In the genomic region with DNA sequence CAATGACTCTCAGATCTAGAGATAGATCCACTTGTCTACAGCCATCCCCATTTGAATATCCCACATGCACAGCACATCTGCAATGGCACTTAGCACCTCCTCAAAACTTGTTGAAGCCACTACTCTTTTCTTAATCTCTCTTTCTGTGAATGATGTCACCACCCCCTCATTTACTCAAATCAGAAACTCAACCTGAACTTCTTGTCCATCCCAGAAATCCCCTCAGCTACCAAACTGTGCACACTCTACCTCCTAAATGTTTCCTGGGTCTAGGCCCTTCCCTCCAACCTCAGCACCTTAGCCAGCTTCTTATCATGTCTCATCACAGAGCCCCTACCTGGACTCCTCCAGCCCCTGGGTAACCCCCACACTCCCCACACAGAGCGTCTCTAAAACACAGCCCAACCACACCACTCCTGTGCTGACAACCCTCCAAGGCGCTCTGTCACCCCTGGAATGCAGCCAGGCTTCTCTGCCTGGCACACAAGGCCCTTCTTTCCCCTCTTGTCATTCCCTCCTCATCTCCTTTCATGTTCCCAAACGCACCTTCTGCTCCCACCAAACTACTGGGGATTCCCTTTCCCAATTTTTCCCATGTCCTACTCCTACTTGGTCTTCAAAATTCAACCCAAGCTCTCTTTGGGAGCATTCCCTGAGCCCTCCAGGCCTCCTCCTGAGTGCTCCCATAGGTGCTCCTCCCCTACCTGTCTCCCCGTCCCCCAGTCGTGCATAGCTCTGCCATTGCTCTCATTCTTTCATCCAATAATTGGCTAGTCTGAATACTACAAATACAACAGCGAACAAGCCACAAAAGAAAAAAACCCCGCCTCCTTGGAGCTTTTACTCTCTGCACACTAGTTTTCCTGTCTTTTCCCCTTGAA, we compare ENCODE assay signal across 13 cellular contexts. TPM values are rescaled to one million over a fixed set of nuclear protein-coding genes. Genes with fewer than 3 reads are reported as not detected.
DNase-seq lines count a peak whose midpoint lies in the region; ATAC-seq, FAIRE-seq and TF ChIP-seq lines count a peak whose summit lies in the region.
"Had no signal": no experiment of that assay in that cellular context is flagged by ENCODE, and none has a peak within 500 bp of the region (broad histone marks: within the 10 kb centered on the region; RNA-seq: fewer than 3 reads in every experiment).

No MANE protein-coding gene starts in this region.

- no peaks in the 10 kb centered on the region for H3K79me2 ChIP-seq in GM12878 (ENCODE audit: control insufficient read depth, insufficient read depth, low read length)
- H3K79me2 ChIP-seq: parathyroid adenoma had no signal

- no peak overlapping the region for H3K4me3 ChIP-seq in GM12878
- H3K4me3 ChIP-seq: stomach had no signal

- no TSS peak for BruUV-seq in GM12878 (replicated peaks; lab: Mats Ljungman, UMichigan)

- in situ Hi-C loops in GM12878 (cut with MboI): no loop called here

- RAD21 ChIA-PET in GM12878 (lab: Charles Lee; ENCODE audit: unreplicated experiment): interaction anchor here (0.6 to 3.1 kb wide), 15 partner anchors 8 to 124 kb away, joined by 3 to 25 read pairs (median 3); no protein-coding TSS in a partner anchor

- SMC1A ChIA-PET in GM12878 (lab: Charles Lee; ENCODE audit: uncharacterized antibody, unreplicated experiment): interaction anchor here (0.6 to 9.9 kb wide), 16 partner anchors 9 to 113 kb away, joined by 3 to 98 read pairs (median 4); no protein-coding TSS in a partner anchor

- peaks cover 35% of the 10 kb centered on the region for H3K4me1 ChIP-seq in GM12878 (ENCODE audit: control insufficient read depth, insufficient read depth, low read length)
- H3K4me1 ChIP-seq: parathyroid adenoma had no signal

- no peak for TF ChIP-seq RAD21 in GM12878 (IDR thresholded peaks at IDR 0.05; ENCODE audit: insufficient read depth, low read depth, low read length)

- no peak overlapping the region; the same call in 1 of the 2 replicates for H3K9ac ChIP-seq in GM12878 (ENCODE audit: control insufficient read depth, insufficient read depth, low read length)
- H3K9ac ChIP-seq: parathyroid adenoma had no signal

- peak; percentile 60 for ATAC-seq in GM19035 (IDR thresholded peaks at IDR 0.05; ENCODE audit: unreplicated experiment)
- peak; percentile 57 for ATAC-seq in HG02870 (IDR thresholded peaks at IDR 0.05; ENCODE audit: unreplicated experiment)
- ATAC-seq in GM12878: peak; percentile 85
- ATAC-seq in GM19467 (IDR thresholded peaks at IDR 0.05; ENCODE audit: unreplicated experiment): no peak

- WGBS in GM12878 (ENCODE audit: insufficient coverage, insufficient replicate concordance, low lambda C conversion rate, missing lambda C conversion rate): 42% methylated on average over 7 of the region's 7 CpGs

- no peak for TF ChIP-seq POLR2A in GM12878 (IDR thresholded peaks at IDR 0.05; ENCODE audit: low read depth, low read length)

- peak overlapping the region; percentile 41 for H3K4me2 ChIP-seq in GM12878 (ENCODE audit: control insufficient read depth, insufficient read depth)

- H2AFZ ChIP-seq in GM12878 (ENCODE audit: control insufficient read depth, low read depth, low read length): peak overlapping the region; percentile 62
- H2AFZ ChIP-seq: parathyroid adenoma had no signal

- H4K20me1 ChIP-seq in GM12878 (ENCODE audit: control insufficient read depth, insufficient read depth): no peaks in the 10 kb centered on the region

- POLR2A ChIA-PET in GM12878 (lab: Charles Lee): interaction anchor here (0.6 to 3.0 kb wide), 10 partner anchors 8 to 84 kb away, joined by 3 to 19 read pairs (median 4); no protein-coding TSS in a partner anchor

- TF ChIP-seq EP300 in GM12878 (IDR thresholded peaks at IDR 0.05; ENCODE audit: borderline replicate concordance in 1 of 2, control insufficient read depth in 1 of 2, low read depth in 2 of 2, low read length in 2 of 2): peak in 1 of 2 experiments; percentile 84; a peak in 3 of 4 replicates

- CTCF ChIA-PET in GM12878 (lab: Yijun Ruan, JAX): interaction anchor here (1.0 to 2.5 kb wide), 13 partner anchors 8 to 126 kb away, joined by 3 to 12 read pairs (median 4); no protein-coding TSS in a partner anchor

- H3K36me3 ChIP-seq in GM12878 (ENCODE audit: control insufficient read depth in 2 of 2, insufficient read depth in 2 of 2, low read length in 1 of 2): no peaks in the 10 kb centered on the region
- H3K36me3 ChIP-seq: stomach had no signal

- DNase-seq in NCI-H2029 treated with DMSO at 0.1 percent for 48 hours (lab: John Stamatoyannopoulos, UW) (peak; percentile 6), NCI-H2029 (lab: John Stamatoyannopoulos, UW) (no peak), GM12878 (ENCODE audit: low read depth, low spot score) (peak; percentile 68), ureter (ENCODE audit: low spot score) (no peak), AG08396 (ENCODE audit: low spot score) (no peak)
- DNase-seq: COR-L47, H9, stomach had no signal

- H3K9me3 ChIP-seq in GM12878 (replicated peaks; ENCODE audit: control insufficient read depth, insufficient read depth, low read length): no peaks in the 10 kb centered on the region; the same call in 2 of the 3 replicates
- H3K9me3 ChIP-seq: stomach had no signal

- peak; percentile 59 for FAIRE-seq in GM12878 (lab: Jason Lieb, UNC)

- no peak for TF ChIP-seq CTCF in GM12878 (IDR thresholded peaks at IDR 0.05 in 2 of 3, conservative IDR thresholded peaks at IDR 0.05 in 1 of 3; ENCODE audit: control insufficient read depth in 2 of 3, extremely low read depth in 1 of 3, insufficient read depth in 1 of 3, low read depth in 3 of 3, low read length in 3 of 3)

- intact Hi-C loops in GM12878 (cut with micrococcal nuclease; ENCODE audit: unreplicated experiment): no loop called here

- H3K27ac ChIP-seq in GM12878 (ENCODE audit: control insufficient read depth, insufficient read depth): peak overlapping the region; percentile 51
- H3K27ac ChIP-seq: 22Rv1, parathyroid adenoma, stomach had no signal

- H3K27me3 ChIP-seq in GM12878 (replicated peaks in 1 of 2; ENCODE audit: control insufficient read depth in 2 of 2, insufficient read depth in 2 of 2, low read length in 1 of 2): no peaks in the 10 kb centered on the region
- H3K27me3 ChIP-seq: stomach had no signal

TF ChIP-seq in GM12878, 131 proteins besides CTCF, POLR2A, EP300 and RAD21 (continues in another document):
- TF ChIP-seq ZSCAN29 (IDR thresholded peaks at IDR 0.05) (no peak), JUND (IDR thresholded peaks at IDR 0.05; ENCODE audit: low read depth, low read length) (peak; percentile 50; the same call in 1 of the 2 replicates), STAT1 (conservative IDR thresholded peaks at IDR 0.05) (no peak), KAT2A (conservative IDR thresholded peaks at IDR 0.05; ENCODE audit: control insufficient read depth, low read depth, low read length) (no peak), MTA3 (IDR thresholded peaks at IDR 0.05; ENCODE audit: borderline replicate concordance, low read length) (0 out of 2 replicates have a peak, but pooled peaks have one; percentile 42), NFYA (IDR thresholded peaks at IDR 0.05; ENCODE audit: borderline replicate concordance, low read depth, low read length) (no peak), RFX5 (IDR thresholded peaks at IDR 0.05; ENCODE audit: low read depth, low read length) (no peak), CHD4 (IDR thresholded peaks at IDR 0.05) (no peak), SMAD5 (IDR thresholded peaks at IDR 0.05; ENCODE audit: low read depth) (no peak), ZNF384 (IDR thresholded peaks at IDR 0.05; ENCODE audit: borderline replicate concordance, low read depth, low read length) (no peak), CREB1 (IDR thresholded peaks at IDR 0.05; ENCODE audit: low read depth) (peak; percentile 56; the same call in 1 of the 2 replicates), KLF5 (IDR thresholded peaks at IDR 0.05; ENCODE audit: partially characterized antibody) (no peak), TCF12 (IDR thresholded peaks at IDR 0.05; ENCODE audit: low read depth, low read length) (no peak), IRF4 (IDR thresholded peaks at IDR 0.05; ENCODE audit: low read depth, low read length) (peak; percentile 76; the same call in 1 of the 2 replicates), CHD1 (IDR thresholded peaks at IDR 0.05; ENCODE audit: low read depth, low read length) (no peak), TARDBP (IDR thresholded peaks at IDR 0.05; ENCODE audit: borderline replicate concordance) (no peak), FOXK2 (IDR thresholded peaks at IDR 0.05) (no peak)
- TF ChIP-seq, protein P1, sequence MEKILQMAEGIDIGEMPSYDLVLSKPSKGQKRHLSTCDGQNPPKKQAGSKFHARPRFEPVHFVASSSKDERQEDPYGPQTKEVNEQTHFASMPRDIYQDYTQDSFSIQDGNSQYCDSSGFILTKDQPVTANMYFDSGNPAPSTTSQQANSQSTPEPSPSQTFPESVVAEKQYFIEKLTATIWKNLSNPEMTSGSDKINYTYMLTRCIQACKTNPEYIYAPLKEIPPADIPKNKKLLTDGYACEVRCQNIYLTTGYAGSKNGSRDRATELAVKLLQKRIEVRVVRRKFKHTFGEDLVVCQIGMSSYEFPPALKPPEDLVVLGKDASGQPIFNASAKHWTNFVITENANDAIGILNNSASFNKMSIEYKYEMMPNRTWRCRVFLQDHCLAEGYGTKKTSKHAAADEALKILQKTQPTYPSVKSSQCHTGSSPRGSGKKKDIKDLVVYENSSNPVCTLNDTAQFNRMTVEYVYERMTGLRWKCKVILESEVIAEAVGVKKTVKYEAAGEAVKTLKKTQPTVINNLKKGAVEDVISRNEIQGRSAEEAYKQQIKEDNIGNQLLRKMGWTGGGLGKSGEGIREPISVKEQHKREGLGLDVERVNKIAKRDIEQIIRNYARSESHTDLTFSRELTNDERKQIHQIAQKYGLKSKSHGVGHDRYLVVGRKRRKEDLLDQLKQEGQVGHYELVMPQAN (conservative IDR thresholded peaks at IDR 0.05): no peak

RNA-seq across cellular contexts. Expression of gene ZBTB38, which starts 39.8 kb away (rescaled TPM):
- total RNA-seq in GM12878 (2013; cell fraction: nucleolus; rRNA removed): 322 and 349 TPM in 2 replicates
- total RNA-seq in GM12878 (2014; rRNA removed) (99.6 and 121 TPM in 2 replicates), GM12878 (2014; rRNA removed; fragmentation: Illumina TruSeq; extraction: Trizol) (115 and 120 TPM in 2 replicates), GM12878 (2021) (107 TPM in 2 replicates), ureter (121 TPM)
- 41.0 TPM for polyA plus RNA-seq in GM12878 (2011; ENCODE audit: low read depth)
- polyA plus RNA-seq in GM12878 (2011; rRNA removed) (63.3 and 66.4 TPM in 2 replicates), GM12878 (2014; fragmentation: Illumina TruSeq; extraction: Trizol) (91.5 and 109 TPM in 2 replicates), GM12878 (2014; fragmentation: Nextera tagmentation; extraction: Ambion mirVana) (10 to 100 TPM; 34.2 to 53.6 TPM), GM12878 (2014; rRNA removed) (45.4 and 50.3 TPM in 2 replicates), GM12878 (2016; fragmentation: Nextera tagmentation; extraction: Ambion mirVana) (10 to 100 TPM; 85.8 to 97.5 TPM)
- 39.5 and 46.7 TPM in 2 replicates for polyA plus RNA-seq in GM12878 (2011; cell fraction: cytosol; rRNA removed)
- polyA plus RNA-seq in GM12878 (2011; cell fraction: nucleus; rRNA removed): 79.0 and 87.0 TPM in 2 replicates
- 34.3 and 59.6 TPM in 2 replicates for polyA plus RNA-seq in GM12878 (2012)
- 168 and 259 TPM in 2 replicates for polyA minus RNA-seq in GM12878 (2011; rRNA and poly(A)+ RNA removed)
- polyA minus RNA-seq in GM12878 (2011; cell fraction: cytosol; rRNA and poly(A)+ RNA removed): 57.7 and 59.8 TPM in 2 replicates
- 151 and 195 TPM in 2 replicates for polyA minus RNA-seq in GM12878 (2011; cell fraction: nucleus; rRNA and poly(A)+ RNA removed)

Comparison
In these comparisons a context has a peak if more than half of its experiments do, and no peak if none do; other contexts are left out.
1. DNase-seq: peak in NCI-H2029 treated with DMSO at 0.1 percent for 48 hours (single experiment) and GM12878 (single experiment); none in NCI-H2029 (single experiment), ureter (single experiment) and AG08396 (single experiment).